ENCODE assay signal across 24 cellular contexts in the genomic region with DNA sequence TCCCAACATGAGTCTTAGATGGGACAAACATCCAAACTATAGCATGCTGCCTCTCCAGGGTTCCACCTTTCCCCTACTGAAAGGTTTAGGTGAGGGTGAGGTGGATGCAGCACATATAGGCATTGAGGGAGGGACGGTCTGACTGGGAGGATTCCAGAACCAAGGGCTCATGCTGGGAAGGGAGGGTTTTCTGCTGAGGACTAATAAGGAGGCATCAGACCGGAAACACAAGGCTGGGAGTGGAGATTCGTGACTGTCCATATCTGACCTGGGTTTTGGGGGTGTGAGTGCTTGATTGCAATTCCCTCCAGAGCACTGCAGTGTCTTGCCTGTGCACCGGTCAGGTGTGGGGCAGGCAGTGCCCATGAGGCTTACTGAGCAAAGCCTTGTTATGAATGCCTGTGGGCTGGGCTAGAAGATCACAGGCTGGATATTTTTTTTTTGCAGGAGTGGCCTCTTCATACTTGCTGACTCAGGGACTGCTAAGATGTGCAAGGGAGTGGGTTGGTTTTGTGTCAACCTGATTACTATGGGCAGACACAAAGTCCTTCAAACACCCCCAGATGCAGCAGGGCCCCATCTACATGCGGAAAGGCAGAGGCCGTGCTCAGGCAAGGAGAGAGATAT. TPM values are rescaled to one million over a fixed set of nuclear protein-coding genes. Genes with fewer than 3 reads are reported as not detected.
"Had no signal": no experiment of that assay in that cellular context is flagged by ENCODE, and none has a peak within 500 bp of the region (broad histone marks: within the 10 kb centered on the region; RNA-seq: fewer than 3 reads in every experiment).

No MANE protein-coding gene starts in this region.

- H3K4me3 ChIP-seq: colonic mucosa, lung, psoas muscle, stomach, thoracic aorta had no signal

- H2AFZ ChIP-seq: parathyroid adenoma had no signal

- H3K4me3 Mint-ChIP-seq: endodermal cell; immature natural killer cell; naive thymus-derived CD8-positive, alpha-beta T cell had no signal

- H3K36me3 ChIP-seq: colonic mucosa, stomach, thoracic aorta had no signal

- H3K9me3 ChIP-seq: colonic mucosa, psoas muscle, stomach, thoracic aorta had no signal

- H3K27me3 ChIP-seq: colonic mucosa, stomach had no signal

- H3K9ac ChIP-seq: parathyroid adenoma had no signal

- H3K4me1 Mint-ChIP-seq: endodermal cell; immature natural killer cell; naive thymus-derived CD8-positive, alpha-beta T cell had no signal

- H3K79me2 ChIP-seq: parathyroid adenoma had no signal

- DNase-seq: cerebellar nuclear complex; colonic mucosa; dermis blood vessel endothelial cell; endodermal cell; erythroblast; foreskin keratinocyte; immature natural killer cell; left ventricle myocardium superior; mesendoderm; occipital lobe; retina; small intestine; stimulated activated CD4-positive, alpha-beta T cell treated with anti-CD3 and anti-CD28 coated beads, Interleukin-12 subunit alpha, Interleukin-12 subunit beta, amount 100 ng/mL, for 4 hours; stimulated activated naive CD4-positive, alpha-beta T cell; stomach; substantia nigra; trophoblast cell had no signal

- H3K27ac ChIP-seq: colonic mucosa, foreskin keratinocyte, parathyroid adenoma, psoas muscle, stomach, thoracic aorta had no signal

- H3K27me3 Mint-ChIP-seq: naive thymus-derived CD8-positive, alpha-beta T cell had no signal

- H3K4me1 ChIP-seq: colonic mucosa, foreskin keratinocyte, parathyroid adenoma, psoas muscle, stomach had no signal

- H3K27ac Mint-ChIP-seq: endodermal cell; immature natural killer cell; naive thymus-derived CD8-positive, alpha-beta T cell had no signal

- ATAC-seq: foreskin keratinocyte; left ventricle myocardium superior; naive thymus-derived CD8-positive, alpha-beta T cell; psoas muscle; sciatic nerve had no signal

- H3K36me3 Mint-ChIP-seq: immature natural killer cell; naive thymus-derived CD8-positive, alpha-beta T cell had no signal

- H3K9me3 Mint-ChIP-seq: endodermal cell; immature natural killer cell; naive thymus-derived CD8-positive, alpha-beta T cell had no signal

RNA-seq across cellular contexts. Expression of a gene that starts 26.7 kb away (rescaled TPM):
- total RNA-seq: dermis blood vessel endothelial cell; endodermal cell; endothelial cell of umbilical vein; naive thymus-derived CD8-positive, alpha-beta T cell; sciatic nerve had no signal
- polyA plus RNA-seq: immature natural killer cell; naive thymus-derived CD8-positive, alpha-beta T cell had no signal
